In genomic region chr16:66832661-66833305, GRCh38 we compare ENCODE assay signal across 19 cellular contexts. TPM values are rescaled to one million over a fixed set of nuclear protein-coding genes. Genes with fewer than 3 reads are reported as not detected.
DNase-seq lines count a peak whose midpoint lies in the region; ATAC-seq and TF ChIP-seq lines count a peak whose summit lies in the region.
"Had no signal": no experiment of that assay in that cellular context is flagged by ENCODE, and none has a peak within 500 bp of the region (broad histone marks: within the 10 kb centered on the region; RNA-seq: fewer than 3 reads in every experiment).

No MANE protein-coding gene starts in this region.

- H3K36me3 Mint-ChIP-seq in activated T-cell treated with anti-CD3 and anti-CD28 coated beads, Interleukin-2, amount 50 U/mL, for 72 hours (ENCODE audit: insufficient read depth in 2 of 2): peaks cover 2 to 4% of the 10 kb centered on the region in 2 donors
- H3K36me3 Mint-ChIP-seq in activated T-cell treated with anti-CD3 and anti-CD28 coated beads, Interleukin-2, amount 50 U/mL, for 24 hours (ENCODE audit: low read depth): peaks cover 19% of the 10 kb centered on the region
- H3K36me3 Mint-ChIP-seq in type B pancreatic cell: peaks cover 2% of the 10 kb centered on the region

- peaks cover 37% of the 10 kb centered on the region for H3K4me1 Mint-ChIP-seq in activated T-cell treated with anti-CD3 and anti-CD28 coated beads, Interleukin-2, amount 50 U/mL, for 72 hours (ENCODE audit: low read depth)
- peaks cover 34% of the 10 kb centered on the region for H3K4me1 Mint-ChIP-seq in activated T-cell treated with anti-CD3 and anti-CD28 coated beads, Interleukin-2, amount 50 U/mL, for 24 hours (ENCODE audit: low read depth)
- H3K4me1 Mint-ChIP-seq in type B pancreatic cell (ENCODE audit: unreplicated experiment): peaks cover 11% of the 10 kb centered on the region

- H3K4me3 ChIP-seq in fibroblast of mammary gland (ENCODE audit: control insufficient read depth, low read depth, low read length) (no peak overlapping the region), tibial artery (no peak overlapping the region)
- H3K4me3 ChIP-seq: MG63, SK-N-MC, vagina had no signal

- peak in 1 of 2 donors; percentile 10 for ATAC-seq in activated T-cell treated with anti-CD3 and anti-CD28 coated beads, Interleukin-2, amount 50 U/mL, for 72 hours (replicated peaks in 1 of 2)
- no peak for ATAC-seq in HG02885 (IDR thresholded peaks at IDR 0.05; ENCODE audit: poor library complexity, unreplicated experiment)
- ATAC-seq: HCT116 had no signal

- H3K9me3 ChIP-seq in tibial artery: no peaks in the 10 kb centered on the region
- H3K9me3 ChIP-seq: MG63, neutrophil, vagina had no signal

- H3K27ac ChIP-seq in tibial artery: no peak overlapping the region
- H3K27ac ChIP-seq: neutrophil, SK-N-MC, vagina had no signal

- peaks cover 0 to 19% (median 15%) of the 10 kb centered on the region in 4 donors for H3K4me1 ChIP-seq in tibial artery

- H3K9me3 Mint-ChIP-seq in activated T-cell treated with anti-CD3 and anti-CD28 coated beads, Interleukin-2, amount 50 U/mL, for 72 hours: no peaks in the 10 kb centered on the region
- H3K9me3 Mint-ChIP-seq in activated T-cell treated with anti-CD3 and anti-CD28 coated beads, Interleukin-2, amount 50 U/mL, for 24 hours: no peaks in the 10 kb centered on the region
- no peaks in the 10 kb centered on the region for H3K9me3 Mint-ChIP-seq in type B pancreatic cell
- H3K9me3 Mint-ChIP-seq: activated CD4-positive, alpha-beta memory T cell treated with anti-CD3 and anti-CD28 coated beads, Interleukin-2, amount 10 ng/mL, durations not matched to agents 7 days and 5 days had no signal

- H3K27me3 ChIP-seq in tibial artery: no peaks in the 10 kb centered on the region
- H3K27me3 ChIP-seq: MG63, vagina had no signal

- H3K36me3 ChIP-seq in tibial artery: peaks cover 0 to 4% (median 3%) of the 10 kb centered on the region in 3 donors
- H3K36me3 ChIP-seq: neutrophil, vagina had no signal

- no peak for DNase-seq in activated T-cell treated with anti-CD3 and anti-CD28 coated beads, Interleukin-2, amount 50 U/mL, for 72 hours
- no peak for DNase-seq in activated T-cell treated with anti-CD3 and anti-CD28 coated beads, Interleukin-2, amount 50 U/mL, for 24 hours
- peak; percentile 11 for DNase-seq in NCI-H226
- peak; percentile 49 for DNase-seq in fibroblast of mammary gland (ENCODE audit: low read depth)
- no peak for DNase-seq in type B pancreatic cell (ENCODE audit: extremely low spot score, unreplicated experiment)
- DNase-seq in NCI-H82 treated with DMSO at 0.1 percent for 48 hours (lab: John Stamatoyannopoulos, UW; ENCODE audit: unreplicated experiment): no peak
- DNase-seq in tibial artery: no peak
- DNase-seq: activated CD4-positive, alpha-beta memory T cell treated with anti-CD3 and anti-CD28 coated beads, Interleukin-2, amount 10 ng/mL, durations not matched to agents 7 days and 5 days; activated effector memory CD4-positive, alpha-beta T cell treated with anti-CD3 and anti-CD28 coated beads, Interleukin-2, amount 50 U/mL, for 16 hours; MG63; NCI-H2227 treated with DMSO at 0.1 percent for 48 hours; stimulated activated naive CD4-positive, alpha-beta T cell treated with Interleukin-2 at 50 U/mL for 16 hours had no signal

- H3K27ac Mint-ChIP-seq in activated T-cell treated with anti-CD3 and anti-CD28 coated beads, Interleukin-2, amount 50 U/mL, for 72 hours: peak overlapping the region; percentile 8
- H3K27ac Mint-ChIP-seq in activated T-cell treated with anti-CD3 and anti-CD28 coated beads, Interleukin-2, amount 50 U/mL, for 24 hours: no peak overlapping the region
- H3K27ac Mint-ChIP-seq in type B pancreatic cell: no peak overlapping the region
- H3K27ac Mint-ChIP-seq: activated CD4-positive, alpha-beta memory T cell treated with anti-CD3 and anti-CD28 coated beads, Interleukin-2, amount 10 ng/mL, durations not matched to agents 7 days and 5 days had no signal

- TF ChIP-seq CTCF in fibroblast of mammary gland (conservative IDR thresholded peaks at IDR 0.05; ENCODE audit: control insufficient read depth, insufficient read depth, low read depth, low read length) (no peak), type B pancreatic cell (conservative IDR thresholded peaks at IDR 0.05) (no peak), tibial artery (IDR thresholded peaks at IDR 0.05) (no peak)

- intact Hi-C loops in tibial artery (cut with DNase I; ENCODE audit: low total_unique reads): loop anchor here (5.0 to 10.0 kb wide), 2 partner anchors 35 to 178 kb away; no protein-coding TSS in a partner anchor

- H3K27me3 Mint-ChIP-seq in activated T-cell treated with anti-CD3 and anti-CD28 coated beads, Interleukin-2, amount 50 U/mL, for 72 hours (ENCODE audit: low read depth): no peaks in the 10 kb centered on the region
- peaks cover 4% of the 10 kb centered on the region for H3K27me3 Mint-ChIP-seq in activated T-cell treated with anti-CD3 and anti-CD28 coated beads, Interleukin-2, amount 50 U/mL, for 24 hours
- H3K27me3 Mint-ChIP-seq in type B pancreatic cell: peaks cover 25% of the 10 kb centered on the region
- H3K27me3 Mint-ChIP-seq: activated CD4-positive, alpha-beta memory T cell treated with anti-CD3 and anti-CD28 coated beads, Interleukin-2, amount 10 ng/mL, durations not matched to agents 7 days and 5 days had no signal

- H3K4me3 Mint-ChIP-seq in activated T-cell treated with anti-CD3 and anti-CD28 coated beads, Interleukin-2, amount 50 U/mL, for 72 hours: no peak overlapping the region
- no peak overlapping the region for H3K4me3 Mint-ChIP-seq in activated T-cell treated with anti-CD3 and anti-CD28 coated beads, Interleukin-2, amount 50 U/mL, for 24 hours
- peak overlapping the region; percentile 35 for H3K4me3 Mint-ChIP-seq in type B pancreatic cell
- H3K4me3 Mint-ChIP-seq: activated CD4-positive, alpha-beta memory T cell treated with anti-CD3 and anti-CD28 coated beads, Interleukin-2, amount 10 ng/mL, durations not matched to agents 7 days and 5 days had no signal

RNA-seq across cellular contexts. Expression of gene NAE1, which starts 2.0 kb away (rescaled TPM):
- total RNA-seq in activated T-cell treated with anti-CD3 and anti-CD28 coated beads, Interleukin-2, amount 50 U/mL, for 72 hours: 100 to 1,000 TPM in 1 of 2 donors, 10 to 100 TPM in 1; 94.5 to 100 TPM
- total RNA-seq in type B pancreatic cell (ENCODE audit: low replicate concordance): 69.4 and 92.5 TPM in 2 replicates

RNA-seq across cellular contexts. Expression of gene CA7, which starts 11.4 kb away (rescaled TPM):
- total RNA-seq in activated T-cell treated with anti-CD3 and anti-CD28 coated beads, Interleukin-2, amount 50 U/mL, for 72 hours: not detected
- total RNA-seq in type B pancreatic cell (ENCODE audit: low replicate concordance): 0.70 and 1.2 TPM in 2 replicates
- total RNA-seq: frontal cortex, lung microvascular endothelial cell, vagina had no signal

RNA-seq across cellular contexts. Expression of gene TERB1, which starts 31.4 kb away (rescaled TPM):
- under 1 TPM in 1 of 2 donors, not detected in 1; 0.14 TPM for total RNA-seq in activated T-cell treated with anti-CD3 and anti-CD28 coated beads, Interleukin-2, amount 50 U/mL, for 72 hours
- 0.41 TPM in 1 of 2 replicates, not detected in the other for total RNA-seq in type B pancreatic cell (ENCODE audit: low replicate concordance)
- total RNA-seq: vagina had no signal

RNA-seq across cellular contexts. Expression of gene PDP2, which starts 47.5 kb away (rescaled TPM):
- total RNA-seq in activated T-cell treated with anti-CD3 and anti-CD28 coated beads, Interleukin-2, amount 50 U/mL, for 72 hours: 10 to 100 TPM; 31.8 TPM
- total RNA-seq in type B pancreatic cell (ENCODE audit: low replicate concordance): 16.1 and 18.5 TPM in 2 replicates

Comparison
In these comparisons a context has a peak if more than half of its experiments do, and no peak if none do; other contexts are left out.
1. DNase-seq: peak in NCI-H226 (single experiment) and fibroblast of mammary gland (single experiment); none in activated T-cell treated with anti-CD3 and anti-CD28 coated beads, Interleukin-2, amount 50 U/mL, for 72 hours (0 of 2), activated T-cell treated with anti-CD3 and anti-CD28 coated beads, Interleukin-2, amount 50 U/mL, for 24 hours (single experiment), type B pancreatic cell (single experiment), NCI-H82 treated with DMSO at 0.1 percent for 48 hours (single experiment) and tibial artery (0 of 2).